Comparison of ENCODE assay signal across 1 cellular context in the genomic region with DNA sequence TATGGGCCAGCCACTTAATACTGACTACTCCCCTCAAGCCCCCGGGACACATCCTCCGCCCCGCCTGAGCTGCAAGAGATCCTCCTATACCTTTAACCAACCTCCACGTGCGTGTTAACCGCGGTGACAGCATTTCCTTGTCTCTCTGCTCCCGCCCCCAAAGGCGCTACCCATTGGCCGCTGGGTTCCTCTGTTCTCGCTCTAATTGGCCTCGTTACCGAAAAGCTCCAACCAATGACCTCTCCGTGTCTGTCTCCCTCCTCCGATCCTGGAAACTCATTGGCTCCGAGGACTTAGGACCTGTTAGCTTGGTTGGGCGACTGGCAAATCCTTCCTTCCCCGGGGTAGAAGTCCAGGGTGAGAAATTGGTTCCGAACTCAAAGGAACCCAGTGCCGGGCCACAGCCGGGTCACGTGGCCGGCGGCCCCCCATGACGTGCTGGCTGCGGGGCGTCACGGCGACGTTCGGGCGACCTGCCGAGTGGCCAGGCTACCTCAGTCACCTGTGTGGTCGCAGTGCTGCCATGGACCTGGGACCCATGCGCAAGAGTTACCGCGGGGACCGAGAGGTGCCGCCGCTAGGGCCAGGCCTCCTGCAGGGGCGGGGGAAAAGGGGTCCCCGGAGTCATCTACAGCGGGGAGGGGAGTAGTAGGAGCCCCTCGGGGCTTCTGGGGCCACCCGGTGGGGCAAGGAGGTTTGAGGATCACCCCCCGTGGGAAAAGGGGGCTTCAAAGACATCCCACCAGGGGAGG.
A peak's percentile ranks its signal among the peaks of the same experiment; 100 is the strongest.
TF ChIP-seq lines count a peak whose summit lies in the region.

A gene (plus strand): TSS at position 326 of the 752 bp plus-strand sequence. CDS start 105 bp downstream, at position 431.

TF ChIP-seq in K562, 482 proteins besides CTCF, POLR2A, EP300 and RAD21 (continued from another document and continues in another):
- TF ChIP-seq, protein P1, sequence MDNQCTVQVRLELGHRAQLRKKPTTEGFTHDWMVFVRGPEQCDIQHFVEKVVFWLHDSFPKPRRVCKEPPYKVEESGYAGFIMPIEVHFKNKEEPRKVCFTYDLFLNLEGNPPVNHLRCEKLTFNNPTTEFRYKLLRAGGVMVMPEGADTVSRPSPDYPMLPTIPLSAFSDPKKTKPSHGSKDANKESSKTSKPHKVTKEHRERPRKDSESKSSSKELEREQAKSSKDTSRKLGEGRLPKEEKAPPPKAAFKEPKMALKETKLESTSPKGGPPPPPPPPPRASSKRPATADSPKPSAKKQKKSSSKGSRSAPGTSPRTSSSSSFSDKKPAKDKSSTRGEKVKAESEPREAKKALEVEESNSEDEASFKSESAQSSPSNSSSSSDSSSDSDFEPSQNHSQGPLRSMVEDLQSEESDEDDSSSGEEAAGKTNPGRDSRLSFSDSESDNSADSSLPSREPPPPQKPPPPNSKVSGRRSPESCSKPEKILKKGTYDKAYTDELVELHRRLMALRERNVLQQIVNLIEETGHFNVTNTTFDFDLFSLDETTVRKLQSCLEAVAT (IDR thresholded peaks at IDR 0.05), result peak; percentile 50 to 65; a peak in 2 of 4 replicates
- peak; percentile 83; the same call in 1 of the 2 replicates for TF ChIP-seq PHF8 (IDR thresholded peaks at IDR 0.05; ENCODE audit: borderline replicate concordance, low read length)
- no peak for TF ChIP-seq BCL6 (CRISPR knock-in tag; IDR thresholded peaks at IDR 0.05)
- no peak for TF ChIP-seq ZNF583 (CRISPR knock-in tag; IDR thresholded peaks at IDR 0.05)
- TF ChIP-seq MAFK (IDR thresholded peaks at IDR 0.05; ENCODE audit: low read length), result no peak; the same call in 1 of the 2 replicates
- no peak for TF ChIP-seq THRAP3 (IDR thresholded peaks at IDR 0.05; ENCODE audit: borderline replicate concordance)
- TF ChIP-seq, protein P2, sequence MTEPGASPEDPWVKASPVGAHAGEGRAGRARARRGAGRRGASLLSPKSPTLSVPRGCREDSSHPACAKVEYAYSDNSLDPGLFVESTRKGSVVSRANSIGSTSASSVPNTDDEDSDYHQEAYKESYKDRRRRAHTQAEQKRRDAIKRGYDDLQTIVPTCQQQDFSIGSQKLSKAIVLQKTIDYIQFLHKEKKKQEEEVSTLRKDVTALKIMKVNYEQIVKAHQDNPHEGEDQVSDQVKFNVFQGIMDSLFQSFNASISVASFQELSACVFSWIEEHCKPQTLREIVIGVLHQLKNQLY (CRISPR knock-in tag; conservative IDR thresholded peaks at IDR 0.05), result no peak
- TF ChIP-seq BHLHE40 (IDR thresholded peaks at IDR 0.05; ENCODE audit: low read length), result peak; percentile 82
- TF ChIP-seq MYNN (IDR thresholded peaks at IDR 0.05), result no peak
- no peak for TF ChIP-seq MYNN (CRISPR knock-in tag; IDR thresholded peaks at IDR 0.05)
- no peak for TF ChIP-seq SRSF9 (IDR thresholded peaks at IDR 0.05; ENCODE audit: borderline replicate concordance, low read depth, low read length)
- TF ChIP-seq, protein P3, sequence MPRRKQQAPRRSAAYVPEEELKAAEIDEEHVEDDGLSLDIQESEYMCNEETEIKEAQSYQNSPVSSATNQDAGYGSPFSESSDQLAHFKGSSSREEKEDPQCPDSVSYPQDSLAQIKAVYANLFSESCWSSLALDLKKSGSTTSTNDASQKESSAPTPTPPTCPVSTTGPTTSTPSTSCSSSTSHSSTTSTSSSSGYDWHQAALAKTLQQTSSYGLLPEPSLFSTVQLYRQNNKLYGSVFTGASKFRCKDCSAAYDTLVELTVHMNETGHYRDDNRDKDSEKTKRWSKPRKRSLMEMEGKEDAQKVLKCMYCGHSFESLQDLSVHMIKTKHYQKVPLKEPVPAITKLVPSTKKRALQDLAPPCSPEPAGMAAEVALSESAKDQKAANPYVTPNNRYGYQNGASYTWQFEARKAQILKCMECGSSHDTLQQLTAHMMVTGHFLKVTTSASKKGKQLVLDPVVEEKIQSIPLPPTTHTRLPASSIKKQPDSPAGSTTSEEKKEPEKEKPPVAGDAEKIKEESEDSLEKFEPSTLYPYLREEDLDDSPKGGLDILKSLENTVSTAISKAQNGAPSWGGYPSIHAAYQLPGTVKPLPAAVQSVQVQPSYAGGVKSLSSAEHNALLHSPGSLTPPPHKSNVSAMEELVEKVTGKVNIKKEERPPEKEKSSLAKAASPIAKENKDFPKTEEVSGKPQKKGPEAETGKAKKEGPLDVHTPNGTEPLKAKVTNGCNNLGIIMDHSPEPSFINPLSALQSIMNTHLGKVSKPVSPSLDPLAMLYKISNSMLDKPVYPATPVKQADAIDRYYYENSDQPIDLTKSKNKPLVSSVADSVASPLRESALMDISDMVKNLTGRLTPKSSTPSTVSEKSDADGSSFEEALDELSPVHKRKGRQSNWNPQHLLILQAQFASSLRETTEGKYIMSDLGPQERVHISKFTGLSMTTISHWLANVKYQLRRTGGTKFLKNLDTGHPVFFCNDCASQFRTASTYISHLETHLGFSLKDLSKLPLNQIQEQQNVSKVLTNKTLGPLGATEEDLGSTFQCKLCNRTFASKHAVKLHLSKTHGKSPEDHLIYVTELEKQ (CRISPR knock-in tag; IDR thresholded peaks at IDR 0.05), result no peak
- no peak for TF ChIP-seq SNIP1 (IDR thresholded peaks at IDR 0.05; ENCODE audit: low read depth)
- TF ChIP-seq ATF7 (IDR thresholded peaks at IDR 0.05), result peak; percentile 90
- TF ChIP-seq ILF3 (IDR thresholded peaks at IDR 0.05; ENCODE audit: borderline replicate concordance), result no peak
- no peak for TF ChIP-seq CSDE1 (IDR thresholded peaks at IDR 0.05)
- TF ChIP-seq ZNF766 (CRISPR knock-in tag; conservative IDR thresholded peaks at IDR 0.05), result peak; percentile 64; the same call in 1 of the 2 replicates
- no peak for TF ChIP-seq ZNF408 (CRISPR knock-in tag; IDR thresholded peaks at IDR 0.05; ENCODE audit: low read depth)
- TF ChIP-seq, protein P4, sequence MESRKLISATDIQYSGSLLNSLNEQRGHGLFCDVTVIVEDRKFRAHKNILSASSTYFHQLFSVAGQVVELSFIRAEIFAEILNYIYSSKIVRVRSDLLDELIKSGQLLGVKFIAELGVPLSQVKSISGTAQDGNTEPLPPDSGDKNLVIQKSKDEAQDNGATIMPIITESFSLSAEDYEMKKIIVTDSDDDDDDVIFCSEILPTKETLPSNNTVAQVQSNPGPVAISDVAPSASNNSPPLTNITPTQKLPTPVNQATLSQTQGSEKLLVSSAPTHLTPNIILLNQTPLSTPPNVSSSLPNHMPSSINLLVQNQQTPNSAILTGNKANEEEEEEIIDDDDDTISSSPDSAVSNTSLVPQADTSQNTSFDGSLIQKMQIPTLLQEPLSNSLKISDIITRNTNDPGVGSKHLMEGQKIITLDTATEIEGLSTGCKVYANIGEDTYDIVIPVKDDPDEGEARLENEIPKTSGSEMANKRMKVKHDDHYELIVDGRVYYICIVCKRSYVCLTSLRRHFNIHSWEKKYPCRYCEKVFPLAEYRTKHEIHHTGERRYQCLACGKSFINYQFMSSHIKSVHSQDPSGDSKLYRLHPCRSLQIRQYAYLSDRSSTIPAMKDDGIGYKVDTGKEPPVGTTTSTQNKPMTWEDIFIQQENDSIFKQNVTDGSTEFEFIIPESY (CRISPR knock-in tag; IDR thresholded peaks at IDR 0.05), result no peak
- TF ChIP-seq ZNF436 (CRISPR knock-in tag; IDR thresholded peaks at IDR 0.05), result no peak
- peak; percentile 35; the same call in 1 of the 2 replicates for TF ChIP-seq JUND (IDR thresholded peaks at IDR 0.05; ENCODE audit: borderline replicate concordance, low read depth, low read length)
- peak; percentile 50; the same call in 1 of the 3 replicates for TF ChIP-seq JUND (tag; IDR thresholded peaks at IDR 0.05; ENCODE audit: borderline replicate concordance, low read depth, low read length)
- TF ChIP-seq, protein P5, sequence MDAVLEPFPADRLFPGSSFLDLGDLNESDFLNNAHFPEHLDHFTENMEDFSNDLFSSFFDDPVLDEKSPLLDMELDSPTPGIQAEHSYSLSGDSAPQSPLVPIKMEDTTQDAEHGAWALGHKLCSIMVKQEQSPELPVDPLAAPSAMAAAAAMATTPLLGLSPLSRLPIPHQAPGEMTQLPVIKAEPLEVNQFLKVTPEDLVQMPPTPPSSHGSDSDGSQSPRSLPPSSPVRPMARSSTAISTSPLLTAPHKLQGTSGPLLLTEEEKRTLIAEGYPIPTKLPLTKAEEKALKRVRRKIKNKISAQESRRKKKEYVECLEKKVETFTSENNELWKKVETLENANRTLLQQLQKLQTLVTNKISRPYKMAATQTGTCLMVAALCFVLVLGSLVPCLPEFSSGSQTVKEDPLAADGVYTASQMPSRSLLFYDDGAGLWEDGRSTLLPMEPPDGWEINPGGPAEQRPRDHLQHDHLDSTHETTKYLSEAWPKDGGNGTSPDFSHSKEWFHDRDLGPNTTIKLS (IDR thresholded peaks at IDR 0.05; ENCODE audit: borderline replicate concordance, low read depth), result peak; percentile 39; the same call in 1 of the 2 replicates
- TF ChIP-seq ZNF707 (CRISPR knock-in tag; conservative IDR thresholded peaks at IDR 0.05), result no peak
- TF ChIP-seq ELF1 (tag; IDR thresholded peaks at IDR 0.05), result peak; percentile 78
- no peak for TF ChIP-seq ZNF551 (CRISPR knock-in tag; IDR thresholded peaks at IDR 0.05)
- TF ChIP-seq PTRF (tag; IDR thresholded peaks at IDR 0.05), result 0 out of 2 replicates have a peak, but pooled peaks have one; percentile 43
- no peak for TF ChIP-seq ETS2 (tag; IDR thresholded peaks at IDR 0.05; ENCODE audit: borderline replicate concordance, poor library complexity, severe bottlenecking)
- TF ChIP-seq LEF1 (IDR thresholded peaks at IDR 0.05), result 0 out of 2 replicates have a peak, but pooled peaks have one; percentile 11
- TF ChIP-seq SREBF2 (CRISPR knock-in tag; IDR thresholded peaks at IDR 0.05), result peak; percentile 77; the same call in 1 of the 2 replicates
- TF ChIP-seq, protein P6, sequence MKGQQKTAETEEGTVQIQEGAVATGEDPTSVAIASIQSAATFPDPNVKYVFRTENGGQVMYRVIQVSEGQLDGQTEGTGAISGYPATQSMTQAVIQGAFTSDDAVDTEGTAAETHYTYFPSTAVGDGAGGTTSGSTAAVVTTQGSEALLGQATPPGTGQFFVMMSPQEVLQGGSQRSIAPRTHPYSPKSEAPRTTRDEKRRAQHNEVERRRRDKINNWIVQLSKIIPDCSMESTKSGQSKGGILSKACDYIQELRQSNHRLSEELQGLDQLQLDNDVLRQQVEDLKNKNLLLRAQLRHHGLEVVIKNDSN (CRISPR knock-in tag; IDR thresholded peaks at IDR 0.05), result peak; percentile 85
- TF ChIP-seq NFE2 (IDR thresholded peaks at IDR 0.05; ENCODE audit: low read depth), result no peak
- TF ChIP-seq, protein P7, sequence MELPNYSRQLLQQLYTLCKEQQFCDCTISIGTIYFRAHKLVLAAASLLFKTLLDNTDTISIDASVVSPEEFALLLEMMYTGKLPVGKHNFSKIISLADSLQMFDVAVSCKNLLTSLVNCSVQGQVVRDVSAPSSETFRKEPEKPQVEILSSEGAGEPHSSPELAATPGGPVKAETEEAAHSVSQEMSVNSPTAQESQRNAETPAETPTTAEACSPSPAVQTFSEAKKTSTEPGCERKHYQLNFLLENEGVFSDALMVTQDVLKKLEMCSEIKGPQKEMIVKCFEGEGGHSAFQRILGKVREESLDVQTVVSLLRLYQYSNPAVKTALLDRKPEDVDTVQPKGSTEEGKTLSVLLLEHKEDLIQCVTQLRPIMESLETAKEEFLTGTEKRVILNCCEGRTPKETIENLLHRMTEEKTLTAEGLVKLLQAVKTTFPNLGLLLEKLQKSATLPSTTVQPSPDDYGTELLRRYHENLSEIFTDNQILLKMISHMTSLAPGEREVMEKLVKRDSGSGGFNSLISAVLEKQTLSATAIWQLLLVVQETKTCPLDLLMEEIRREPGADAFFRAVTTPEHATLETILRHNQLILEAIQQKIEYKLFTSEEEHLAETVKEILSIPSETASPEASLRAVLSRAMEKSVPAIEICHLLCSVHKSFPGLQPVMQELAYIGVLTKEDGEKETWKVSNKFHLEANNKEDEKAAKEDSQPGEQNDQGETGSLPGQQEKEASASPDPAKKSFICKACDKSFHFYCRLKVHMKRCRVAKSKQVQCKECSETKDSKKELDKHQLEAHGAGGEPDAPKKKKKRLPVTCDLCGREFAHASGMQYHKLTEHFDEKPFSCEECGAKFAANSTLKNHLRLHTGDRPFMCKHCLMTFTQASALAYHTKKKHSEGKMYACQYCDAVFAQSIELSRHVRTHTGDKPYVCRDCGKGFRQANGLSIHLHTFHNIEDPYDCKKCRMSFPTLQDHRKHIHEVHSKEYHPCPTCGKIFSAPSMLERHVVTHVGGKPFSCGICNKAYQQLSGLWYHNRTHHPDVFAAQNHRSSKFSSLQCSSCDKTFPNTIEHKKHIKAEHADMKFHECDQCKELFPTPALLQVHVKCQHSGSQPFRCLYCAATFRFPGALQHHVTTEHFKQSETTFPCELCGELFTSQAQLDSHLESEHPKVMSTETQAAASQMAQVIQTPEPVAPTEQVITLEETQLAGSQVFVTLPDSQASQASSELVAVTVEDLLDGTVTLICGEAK (IDR thresholded peaks at IDR 0.05), result peak; percentile 79
- TF ChIP-seq, protein P7 (CRISPR knock-in tag; IDR thresholded peaks at IDR 0.05), result no peak
- TF ChIP-seq NFATC3 (IDR thresholded peaks at IDR 0.05), result 0 out of 2 replicates have a peak, but pooled peaks have one; percentile 2
- TF ChIP-seq TOE1 (IDR thresholded peaks at IDR 0.05; ENCODE audit: borderline replicate concordance), result no peak; the same call in 1 of the 2 replicates
- no peak for TF ChIP-seq TOE1 (CRISPR knock-in tag; IDR thresholded peaks at IDR 0.05; ENCODE audit: borderline replicate concordance, low read depth)
- no peak for TF ChIP-seq ZSCAN32 (CRISPR knock-in tag; IDR thresholded peaks at IDR 0.05)
- TF ChIP-seq RFX7 (CRISPR knock-in tag; IDR thresholded peaks at IDR 0.05), result no peak
- TF ChIP-seq ZKSCAN8 (CRISPR knock-in tag; IDR thresholded peaks at IDR 0.05), result 0 out of 2 replicates have a peak, but pooled peaks have one; percentile 30
- no peak for TF ChIP-seq ZNF175 (CRISPR knock-in tag; IDR thresholded peaks at IDR 0.05; ENCODE audit: low read depth)
